Comparison of ENCODE assay signal across 27 cellular contexts in genomic region chr20:20799913-20800312, GRCh38.
"Had no signal": no experiment of that assay in that cellular context is flagged by ENCODE, and none has a peak within 500 bp of the region (broad histone marks: within the 10 kb centered on the region; RNA-seq: fewer than 3 reads in every experiment).

No MANE protein-coding gene starts in this region.

- DNase-seq: Kasumi-1, MG63, NCI-H1048, NCI-H1092 treated with DMSO at 0.1 percent for 48 hours, NCI-H1105 treated with DMSO at 0.1 percent for 48 hours, NCI-H1417, NCI-H1436, NCI-H1694, NCI-H187, NCI-H1930, NCI-H2029 treated with DMSO at 0.1 percent for 48 hours, NCI-H2081 treated with DMSO at 0.1 percent for 48 hours, NCI-H2107, NCI-H2171, NCI-H226, NCI-H446 treated with DMSO at 0.1 percent for 48 hours, NCI-H510A, NCI-H526, NCI-H69, NCI-H748 treated with DMSO at 0.1 percent for 48 hours, PC-9, Right ventricle myocardium superior, SHP77 treated with DMSO at 0.1 percent for 48 hours, SK-N-SH, SW 1271 had no signal

- H3K4me1 ChIP-seq: SJSA1 had no signal

- H2AFZ ChIP-seq: PC-9 had no signal

- H3K9me2 ChIP-seq: SK-N-SH had no signal

- H3K4me3 ChIP-seq: MG63, PC-9, SJSA1 had no signal

- H3K27ac ChIP-seq: PC-9, SJSA1 had no signal

- H3K9me3 ChIP-seq: MG63, SJSA1, SK-N-SH had no signal

- ATAC-seq: Panc1 had no signal

- H3K4me2 ChIP-seq: PC-9, SK-N-SH had no signal

- H3K36me3 ChIP-seq: MG63, SJSA1 had no signal

- H3K27me3 ChIP-seq: MG63 had no signal
